9 cellular contexts compared by ENCODE assay signal in genomic region chr7:19107392-19108147, GRCh38. TPM values are rescaled to one million over a fixed set of nuclear protein-coding genes. Genes with fewer than 3 reads are reported as not detected.
A peak's percentile ranks its signal among the peaks of the same experiment; 100 is the strongest.
DNase-seq lines count a peak whose midpoint lies in the region; TF ChIP-seq lines count a peak whose summit lies in the region.
"Had no signal": no experiment of that assay in that cellular context is flagged by ENCODE, and none has a peak within 500 bp of the region (broad histone marks: within the 10 kb centered on the region; RNA-seq: fewer than 3 reads in every experiment).

No MANE protein-coding gene starts in this region.

- H3K9me3 Mint-ChIP-seq in neural crest cell: no peaks in the 10 kb centered on the region

- H3K4me1 ChIP-seq in BLaER1 (no peaks in the 10 kb centered on the region), esophagus squamous epithelium (peaks cover 0 to 30% (median 19%) of the 10 kb centered on the region in 3 donors)

- H3K27ac ChIP-seq in BLaER1 (no peak overlapping the region), esophagus squamous epithelium (peak overlapping the region; percentile 67 to 91 (median 84))

- H3K9ac ChIP-seq in BLaER1: no peak overlapping the region

- no peak for TF ChIP-seq CTCF in esophagus squamous epithelium (IDR thresholded peaks at IDR 0.05)
- TF ChIP-seq CTCF in neural crest cell (conservative IDR thresholded peaks at IDR 0.05): no peak
- TF ChIP-seq CTCF in GM10266 (IDR thresholded peaks at IDR 0.05; ENCODE audit: control insufficient read depth, insufficient read depth, low read depth, missing control alignments): no peak

- peaks cover 75% of the 10 kb centered on the region for H4K20me1 ChIP-seq in BLaER1

- TF ChIP-seq POLR2A in esophagus squamous epithelium (IDR thresholded peaks at IDR 0.05): peak in 2 of 4 donors; percentile 26 to 38

- peaks cover 25% of the 10 kb centered on the region for H3K4me1 Mint-ChIP-seq in neural crest cell

- WGBS in esophagus squamous epithelium, 2 donors: 5 to 6% methylated on average over 31 to 41 of the region's 45 CpGs

- intact Hi-C loops in esophagus squamous epithelium (cut with DNase I): no loop called here

- H3K9me3 ChIP-seq in BLaER1 (peaks cover 14% of the 10 kb centered on the region; the same call in 1 of the 2 replicates), esophagus squamous epithelium (no peaks in the 10 kb centered on the region)

- no peak overlapping the region for H3K4me3 ChIP-seq in BLaER1
- peak overlapping the region; percentile 16 to 58 (median 44) for H3K4me3 ChIP-seq in esophagus squamous epithelium

- H3K36me3 ChIP-seq in BLaER1: no peaks in the 10 kb centered on the region
- no peaks in the 10 kb centered on the region for H3K36me3 ChIP-seq in esophagus squamous epithelium

- H3K4me2 ChIP-seq in BLaER1: peak overlapping the region; percentile 38

- no peaks in the 10 kb centered on the region for H3K36me3 Mint-ChIP-seq in neural crest cell (ENCODE audit: low read depth)

- H3K27me3 ChIP-seq in BLaER1 (peaks cover 91% of the 10 kb centered on the region), esophagus squamous epithelium (peaks cover 5 to 100% (median 26%) of the 10 kb centered on the region in 4 donors)

- DNase-seq in NCI-H1092 treated with DMSO at 0.1 percent for 48 hours (lab: John Stamatoyannopoulos, UW) (peak; percentile 55), esophagus squamous epithelium (lab: John Stamatoyannopoulos, UW) (no peak), neural crest cell (ENCODE audit: low read depth, low spot score) (no peak), activated gamma-delta T cell treated with Interleukin-2 at 50 U/mL for 16 hours (no peak), HPDE6-E6E7 (ENCODE audit: extremely low spot score) (no peak), GM10266 (ENCODE audit: extremely low spot score) (no peak)
- DNase-seq in activated CD4-positive, CD25-positive, alpha-beta regulatory T cell treated with anti-CD3 and anti-CD28 coated beads, Interleukin-2, amount 50 U/mL, for 72 hours: no peak
- DNase-seq: left colon had no signal

- peaks cover 99% of the 10 kb centered on the region for H3K27me3 Mint-ChIP-seq in neural crest cell (ENCODE audit: low read depth)

- H3K4me3 Mint-ChIP-seq in neural crest cell: peak overlapping the region; percentile 71

- H3K27ac Mint-ChIP-seq in neural crest cell (ENCODE audit: unreplicated experiment): no peak overlapping the region

RNA-seq across cellular contexts. Expression of gene TWIST1, which starts 9.9 kb away (rescaled TPM):
- 10 to 100 TPM in 1 of 4 donors, 1 to 10 TPM in 2, not detected in 1; 2.5 to 20.0 (median 8.0) TPM for total RNA-seq in esophagus squamous epithelium
- 6.7 and 8.1 TPM in 2 replicates for total RNA-seq in neural crest cell

RNA-seq across cellular contexts. Expression of gene FERD3L, which starts 37.7 kb away (rescaled TPM):
- total RNA-seq in esophagus squamous epithelium: not detected
- total RNA-seq in neural crest cell: not detected in 2 replicates
- total RNA-seq: left colon had no signal
